Comparison of ENCODE assay signal across 16 cellular contexts in the genomic region with DNA sequence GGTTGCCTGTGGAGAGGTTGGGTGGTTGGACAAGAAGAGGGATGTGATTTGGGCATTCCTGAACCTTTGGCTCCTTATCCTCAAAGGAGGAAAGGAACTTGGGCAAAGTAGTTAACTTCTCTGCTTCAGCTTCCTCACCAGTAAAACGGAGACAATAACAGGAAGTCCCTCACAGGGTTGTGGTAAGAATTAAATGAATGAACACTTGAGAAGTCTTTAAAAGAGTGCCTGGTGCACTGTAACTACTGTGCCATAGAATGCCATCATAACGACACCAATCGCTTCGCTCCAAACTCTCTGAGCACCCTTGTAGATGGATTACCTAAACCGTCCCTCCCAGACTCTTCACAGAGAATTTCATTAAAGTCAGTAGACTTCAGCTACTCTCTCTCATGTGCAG. TPM values are rescaled to one million over a fixed set of nuclear protein-coding genes. Genes with fewer than 3 reads are reported as not detected.
DNase-seq lines count a peak whose midpoint lies in the region; ATAC-seq and TF ChIP-seq lines count a peak whose summit lies in the region.
"Had no signal": no experiment of that assay in that cellular context is flagged by ENCODE, and none has a peak within 500 bp of the region (broad histone marks: within the 10 kb centered on the region; RNA-seq: fewer than 3 reads in every experiment).

No MANE protein-coding gene starts in this region.

- no peaks in the 10 kb centered on the region for H3K27me3 Mint-ChIP-seq in activated naive CD4-positive, alpha-beta T cell treated with anti-CD3 and anti-CD28 coated beads, Interleukin-2, amount 50 U/mL, for 24 hours
- H3K27me3 Mint-ChIP-seq in activated T-helper 17 cell treated with anti-CD3 and anti-CD28 coated beads, Interleukin-2, amount 50 U/mL, for 72 hours, result no peaks in the 10 kb centered on the region

- H3K79me2 ChIP-seq in osteoblast (ENCODE audit: insufficient read depth, low read length), result no peaks in the 10 kb centered on the region

- peaks cover 29% of the 10 kb centered on the region for H3K4me1 Mint-ChIP-seq in activated naive CD4-positive, alpha-beta T cell treated with anti-CD3 and anti-CD28 coated beads, Interleukin-2, amount 50 U/mL, for 24 hours
- peaks cover 6% of the 10 kb centered on the region for H3K4me1 Mint-ChIP-seq in activated T-helper 17 cell treated with anti-CD3 and anti-CD28 coated beads, Interleukin-2, amount 50 U/mL, for 72 hours

- no peaks in the 10 kb centered on the region for H3K9me3 ChIP-seq in osteoblast (ENCODE audit: low read depth, low read length)
- H3K9me3 ChIP-seq: heart right ventricle, vagina had no signal

- no peaks in the 10 kb centered on the region for H4K20me1 ChIP-seq in osteoblast (ENCODE audit: insufficient read depth, low read length)

- H3K27me3 ChIP-seq in osteoblast (ENCODE audit: insufficient read depth, low read length), result peaks cover 9% of the 10 kb centered on the region
- H3K27me3 ChIP-seq: vagina had no signal

- no peak overlapping the region for H3K27ac ChIP-seq in osteoblast (ENCODE audit: low read depth, low read length)
- H3K27ac ChIP-seq: heart right ventricle, vagina had no signal

- no peaks in the 10 kb centered on the region for H3K36me3 Mint-ChIP-seq in activated naive CD4-positive, alpha-beta T cell treated with anti-CD3 and anti-CD28 coated beads, Interleukin-2, amount 50 U/mL, for 24 hours
- H3K36me3 Mint-ChIP-seq in activated T-helper 17 cell treated with anti-CD3 and anti-CD28 coated beads, Interleukin-2, amount 50 U/mL, for 72 hours (ENCODE audit: low read depth), result peaks cover 20% of the 10 kb centered on the region

- H2AFZ ChIP-seq in osteoblast (ENCODE audit: low read length), result no peak overlapping the region

- H3K4me2 ChIP-seq in osteoblast (ENCODE audit: insufficient read depth, low read length), result no peak overlapping the region

- no peak for DNase-seq in activated naive CD4-positive, alpha-beta T cell treated with Interleukin-2 at 50 U/mL for 16 hours
- no peak for DNase-seq in foreskin fibroblast
- DNase-seq in NK-92 treated with Interleukin-12 subunit alpha and Interleukin-12 subunit beta, amount 100 ng/mL, for 24 hours (lab: John Stamatoyannopoulos, UW), result no peak
- no peak for DNase-seq in NCI-H446 treated with DMSO at 0.1 percent for 48 hours (lab: John Stamatoyannopoulos, UW)
- no peak for DNase-seq in osteoblast (ENCODE audit: insufficient read length, low spot score, missing footprints)
- DNase-seq: heart right ventricle; IMR-90; NCI-H2081 treated with DMSO at 0.1 percent for 48 hours; nucleus accumbens; OCI-M1; stimulated activated CD4-positive, alpha-beta T cell treated with anti-CD3 and anti-CD28 coated beads, Interleukin-12 subunit alpha, Interleukin-12 subunit beta, amount 100 ng/mL, for 4 hours had no signal

- H3K4me3 Mint-ChIP-seq in activated naive CD4-positive, alpha-beta T cell treated with anti-CD3 and anti-CD28 coated beads, Interleukin-2, amount 50 U/mL, for 24 hours, result peak overlapping the region; percentile 55
- H3K4me3 Mint-ChIP-seq in activated T-helper 17 cell treated with anti-CD3 and anti-CD28 coated beads, Interleukin-2, amount 50 U/mL, for 72 hours, result peak overlapping the region; percentile 30

- H3K36me3 ChIP-seq in osteoblast (ENCODE audit: insufficient read depth, low read length), result no peaks in the 10 kb centered on the region
- H3K36me3 ChIP-seq: vagina had no signal

- TF ChIP-seq CTCF in foreskin fibroblast (IDR thresholded peaks at IDR 0.05; ENCODE audit: low read depth, low read length) (no peak), osteoblast (IDR thresholded peaks at IDR 0.05; ENCODE audit: extremely low read depth, low read depth, low read length) (no peak)

- peak; percentile 63 for ATAC-seq in HG03460 (IDR thresholded peaks at IDR 0.05; ENCODE audit: unreplicated experiment)
- ATAC-seq in activated T-helper 17 cell treated with anti-CD3 and anti-CD28 coated beads, Interleukin-2, amount 50 U/mL, for 72 hours (replicated peaks), result peak; percentile 89
- ATAC-seq: heart right ventricle, left lobe of liver had no signal

- peak overlapping the region; percentile 51 for H3K27ac Mint-ChIP-seq in activated naive CD4-positive, alpha-beta T cell treated with anti-CD3 and anti-CD28 coated beads, Interleukin-2, amount 50 U/mL, for 24 hours
- peak overlapping the region; percentile 73 for H3K27ac Mint-ChIP-seq in activated T-helper 17 cell treated with anti-CD3 and anti-CD28 coated beads, Interleukin-2, amount 50 U/mL, for 72 hours

- H3K4me3 ChIP-seq in foreskin fibroblast (ENCODE audit: low read depth in 1 of 2, low read length in 2 of 2) (no peak overlapping the region), osteoblast (ENCODE audit: insufficient read depth, low read length) (no peak overlapping the region)
- H3K4me3 ChIP-seq: heart right ventricle, vagina had no signal

- H3K9me3 Mint-ChIP-seq in activated naive CD4-positive, alpha-beta T cell treated with anti-CD3 and anti-CD28 coated beads, Interleukin-2, amount 50 U/mL, for 24 hours, result no peaks in the 10 kb centered on the region
- H3K9me3 Mint-ChIP-seq in activated T-helper 17 cell treated with anti-CD3 and anti-CD28 coated beads, Interleukin-2, amount 50 U/mL, for 72 hours, result no peaks in the 10 kb centered on the region

- H3K4me1 ChIP-seq in osteoblast (ENCODE audit: insufficient read depth, low read length), result no peaks in the 10 kb centered on the region
- H3K4me1 ChIP-seq: vagina had no signal

RNA-seq across cellular contexts. Expression of a gene that starts 10.5 kb away (rescaled TPM):
- 1 to 10 TPM; 1.6 to 2.0 TPM for total RNA-seq in activated T-helper 17 cell treated with anti-CD3 and anti-CD28 coated beads, Interleukin-2, amount 50 U/mL, for 72 hours
- 0.29 and 1.1 TPM in 2 replicates for total RNA-seq in osteoblast
- total RNA-seq: left lobe of liver had no signal

RNA-seq across cellular contexts. Expression of a gene that starts 34.0 kb away (rescaled TPM):
- total RNA-seq in activated T-helper 17 cell treated with anti-CD3 and anti-CD28 coated beads, Interleukin-2, amount 50 U/mL, for 72 hours, result 1 to 10 TPM; 6.1 to 8.7 TPM
- 7.6 and 8.5 TPM in 2 replicates for total RNA-seq in osteoblast

RNA-seq across cellular contexts. Expression of a gene that starts 43.4 kb away (rescaled TPM):
- 1 to 10 TPM; 9.6 TPM for total RNA-seq in activated T-helper 17 cell treated with anti-CD3 and anti-CD28 coated beads, Interleukin-2, amount 50 U/mL, for 72 hours
- total RNA-seq in osteoblast, result 20.3 and 22.4 TPM in 2 replicates

RNA-seq across cellular contexts. Expression of a gene that starts 46.8 kb away (rescaled TPM):
- 1 to 10 TPM; 5.1 to 5.4 TPM for total RNA-seq in activated T-helper 17 cell treated with anti-CD3 and anti-CD28 coated beads, Interleukin-2, amount 50 U/mL, for 72 hours
- total RNA-seq in osteoblast, result 3.2 and 3.3 TPM in 2 replicates
